18 cellular contexts compared by ENCODE assay signal in the genomic region with DNA sequence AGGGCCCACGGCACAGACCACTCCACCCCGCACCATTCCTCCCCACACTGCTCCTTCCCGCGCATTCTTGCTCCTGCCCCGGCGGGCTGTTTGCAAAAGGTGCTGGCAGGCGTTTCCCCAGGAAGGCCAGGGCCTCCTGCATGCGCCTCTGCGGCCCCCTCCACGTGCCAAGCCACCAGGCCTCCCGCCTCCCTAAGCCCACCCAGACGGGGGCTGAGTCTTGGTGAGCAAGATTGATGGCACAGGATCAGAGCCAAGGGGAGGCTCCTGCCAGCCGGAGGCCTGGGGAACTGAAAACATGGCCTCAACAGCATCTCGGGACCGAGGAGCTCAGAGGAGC.
A peak's percentile ranks its signal among the peaks of the same experiment; 100 is the strongest.
DNase-seq lines count a peak whose midpoint lies in the region; ATAC-seq and TF ChIP-seq lines count a peak whose summit lies in the region.
"Had no signal": no experiment of that assay in that cellular context is flagged by ENCODE, and none has a peak within 500 bp of the region (broad histone marks: within the 10 kb centered on the region; RNA-seq: fewer than 3 reads in every experiment).

No MANE protein-coding gene starts in this region.

- WGBS in hepatocyte (ENCODE audit: low lambda C conversion rate, missing lambda C conversion rate), result 76% methylated on average over 15 of the region's 15 CpGs

- no peak overlapping the region for H3K4me3 ChIP-seq in hepatocyte
- H3K4me3 ChIP-seq: K562, SJCRH30 had no signal

- no peak overlapping the region for H3K4me2 ChIP-seq in hepatocyte

- H3K27me3 Mint-ChIP-seq in natural killer cell treated with Interleukin-12 subunit alpha and Interleukin-12 subunit beta and Interleukin-15 and Interleukin-18, amount 100 ng/mL, for 72 hours, result peaks cover 0 to 3% of the 10 kb centered on the region in 2 donors
- H3K27me3 Mint-ChIP-seq in natural killer cell (ENCODE audit: low read depth in 2 of 2) (peaks cover 0 to 5% of the 10 kb centered on the region in 2 donors), nephron progenitor cell (ENCODE audit: low read depth, poor library complexity) (peaks cover 17% of the 10 kb centered on the region)

- intact Hi-C loops in natural killer cell (cut with micrococcal nuclease), result no loop called here

- DNase-seq in natural killer cell treated with Interleukin-12 subunit alpha and Interleukin-12 subunit beta and Interleukin-15 and Interleukin-18, amount 100 ng/mL, for 72 hours (ENCODE audit: low spot score), result peak; percentile 52
- no peak for DNase-seq in natural killer cell
- DNase-seq in hepatocyte (ENCODE audit: low spot score), result no peak
- peak; percentile 35 for DNase-seq in nephron progenitor cell
- DNase-seq in activated naive CD4-positive, alpha-beta T cell (lab: John Stamatoyannopoulos, UW), result no peak
- DNase-seq: 8988T, C1 segment of cervical spinal cord, DMS79 treated with DMSO at 0.1 percent for 48 hours, NCI-H1417 treated with DMSO at 0.1 percent for 48 hours, NCI-H2029 treated with DMSO at 0.1 percent for 48 hours, NCI-H748 treated with DMSO at 0.1 percent for 48 hours, OCI-M1, RPMI8226 had no signal

- H3K9me3 ChIP-seq in hepatocyte (ENCODE audit: low read depth), result no peaks in the 10 kb centered on the region
- H3K9me3 ChIP-seq: SJCRH30 had no signal

- no peaks in the 10 kb centered on the region for H3K36me3 ChIP-seq in hepatocyte (replicated peaks; ENCODE audit: insufficient read depth, low read depth)
- H3K36me3 ChIP-seq: SJCRH30 had no signal

- H3K36me3 Mint-ChIP-seq in natural killer cell treated with Interleukin-12 subunit alpha and Interleukin-12 subunit beta and Interleukin-15 and Interleukin-18, amount 100 ng/mL, for 72 hours, result no peaks in the 10 kb centered on the region
- no peaks in the 10 kb centered on the region for H3K36me3 Mint-ChIP-seq in natural killer cell
- no peaks in the 10 kb centered on the region for H3K36me3 Mint-ChIP-seq in nephron progenitor cell (ENCODE audit: low read depth)

- H2AFZ ChIP-seq in hepatocyte, result no peak overlapping the region

- H4K20me1 ChIP-seq in hepatocyte (ENCODE audit: insufficient read depth, poor library complexity, severe bottlenecking), result no peaks in the 10 kb centered on the region

- H3K9me2 ChIP-seq in hepatocyte (replicated peaks; ENCODE audit: insufficient read depth), result no peaks in the 10 kb centered on the region

- no peaks in the 10 kb centered on the region for H3K4me1 Mint-ChIP-seq in natural killer cell treated with Interleukin-12 subunit alpha and Interleukin-12 subunit beta and Interleukin-15 and Interleukin-18, amount 100 ng/mL, for 72 hours (ENCODE audit: low read depth in 2 of 2)
- H3K4me1 Mint-ChIP-seq in natural killer cell (no peaks in the 10 kb centered on the region), nephron progenitor cell (peaks cover 50% of the 10 kb centered on the region)

- peaks cover 22% of the 10 kb centered on the region for H3K4me1 ChIP-seq in hepatocyte (ENCODE audit: insufficient read depth)

- no peak for ATAC-seq in natural killer cell treated with Interleukin-12 subunit alpha and Interleukin-12 subunit beta and Interleukin-15 and Interleukin-18, amount 100 ng/mL, for 72 hours
- no peak for ATAC-seq in natural killer cell
- no peak for ATAC-seq in HG02588 (IDR thresholded peaks at IDR 0.05; ENCODE audit: unreplicated experiment)
- no peak for ATAC-seq in HG02840 (IDR thresholded peaks at IDR 0.05; ENCODE audit: low FRiP score, unreplicated experiment)
- no peak for ATAC-seq in esophagus mucosa
- ATAC-seq: K562 had no signal

- no peak for TF ChIP-seq CTCF in natural killer cell (IDR thresholded peaks at IDR 0.05)
- no peak for TF ChIP-seq CTCF in hepatocyte (IDR thresholded peaks at IDR 0.05; ENCODE audit: poor library complexity)
- no peak for TF ChIP-seq CTCF in nephron progenitor cell (IDR thresholded peaks at IDR 0.05)

- H3K27me3 ChIP-seq in hepatocyte, result no peaks in the 10 kb centered on the region
- H3K27me3 ChIP-seq: SJCRH30 had no signal

- peak overlapping the region; percentile 33 for H3K27ac ChIP-seq in hepatocyte
- H3K27ac ChIP-seq: SJCRH30 had no signal

- no peaks in the 10 kb centered on the region for H3K9me3 Mint-ChIP-seq in natural killer cell treated with Interleukin-12 subunit alpha and Interleukin-12 subunit beta and Interleukin-15 and Interleukin-18, amount 100 ng/mL, for 72 hours
- H3K9me3 Mint-ChIP-seq in natural killer cell (no peaks in the 10 kb centered on the region), nephron progenitor cell (no peaks in the 10 kb centered on the region)

- no peak overlapping the region for H3K27ac Mint-ChIP-seq in natural killer cell treated with Interleukin-12 subunit alpha and Interleukin-12 subunit beta and Interleukin-15 and Interleukin-18, amount 100 ng/mL, for 72 hours
- H3K27ac Mint-ChIP-seq in natural killer cell, result no peak overlapping the region
- no peak overlapping the region for H3K27ac Mint-ChIP-seq in nephron progenitor cell

- no peak overlapping the region for H3K4me3 Mint-ChIP-seq in natural killer cell treated with Interleukin-12 subunit alpha and Interleukin-12 subunit beta and Interleukin-15 and Interleukin-18, amount 100 ng/mL, for 72 hours
- no peak overlapping the region for H3K4me3 Mint-ChIP-seq in natural killer cell
- no peak overlapping the region for H3K4me3 Mint-ChIP-seq in nephron progenitor cell

- H3K79me2 ChIP-seq in hepatocyte, result no peaks in the 10 kb centered on the region

Comparison
In these comparisons a context has a peak if more than half of its experiments do, and no peak if none do; other contexts are left out.
1. DNase-seq: peak in natural killer cell treated with Interleukin-12 subunit alpha and Interleukin-12 subunit beta and Interleukin-15 and Interleukin-18, amount 100 ng/mL, for 72 hours (single experiment) and nephron progenitor cell (single experiment); none in natural killer cell (single experiment), hepatocyte (single experiment) and activated naive CD4-positive, alpha-beta T cell (0 of 4).